Comparison of ENCODE assay signal across 17 cellular contexts in the genomic region with DNA sequence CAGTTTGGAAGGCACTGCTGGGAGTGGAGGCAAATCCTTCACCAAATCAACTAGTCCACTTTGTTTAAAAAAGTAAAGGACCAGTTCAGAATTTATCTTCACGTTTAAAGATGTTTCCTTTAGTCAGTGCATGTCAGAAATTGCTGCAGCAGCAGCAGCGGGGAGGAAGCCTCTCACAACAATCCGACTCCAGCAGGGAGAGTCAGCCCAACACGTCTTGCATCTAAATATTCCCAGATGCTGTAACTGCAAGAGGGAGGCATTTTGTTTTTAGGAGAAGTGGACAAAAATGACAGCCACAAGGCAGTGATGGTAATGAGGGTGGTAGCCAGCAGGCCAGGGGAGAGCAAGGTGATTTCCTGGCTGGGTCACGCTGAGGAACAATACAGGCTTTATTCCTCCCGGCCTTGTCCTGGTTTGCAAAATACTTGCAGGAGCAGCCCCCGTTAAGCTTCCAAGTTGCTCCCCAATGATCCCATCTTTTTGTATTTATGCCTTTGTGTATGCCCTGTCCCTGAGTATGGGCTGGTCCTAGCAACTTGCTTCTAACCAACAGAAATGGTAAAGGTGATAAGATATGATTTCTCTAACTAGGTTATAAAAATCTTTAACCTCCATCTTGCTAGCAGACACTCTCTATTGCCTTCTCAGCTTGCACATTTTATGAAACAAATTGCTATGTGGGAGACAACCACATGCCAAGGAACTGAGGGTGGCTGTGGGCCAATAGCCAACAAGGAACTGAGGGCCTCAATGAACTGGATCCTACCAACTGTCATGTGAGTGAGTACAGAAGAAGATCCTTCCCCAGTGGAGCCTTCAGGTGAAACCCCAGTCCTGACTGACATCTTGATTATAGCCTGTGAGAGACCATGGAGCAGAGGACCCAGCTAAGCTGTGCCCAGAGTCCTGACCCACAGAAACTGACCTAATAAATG.
"Had no signal": no experiment of that assay in that cellular context is flagged by ENCODE, and none has a peak within 500 bp of the region (broad histone marks: within the 10 kb centered on the region; RNA-seq: fewer than 3 reads in every experiment).

No MANE protein-coding gene starts in this region.

- H3K4me1 Mint-ChIP-seq: activated naive CD8-positive, alpha-beta T cell treated with anti-CD3 and anti-CD28 coated beads, Interleukin-2, amount 10 ng/mL, durations not matched to agents 7 days and 5 days; stimulated activated naive CD8-positive, alpha-beta T cell treated with anti-CD3 and anti-CD28 coated beads, Interleukin-15, amount 100 ng/mL, for 72 hours had no signal

- H3K27me3 Mint-ChIP-seq: stimulated activated naive CD8-positive, alpha-beta T cell treated with anti-CD3 and anti-CD28 coated beads, Interleukin-15, amount 100 ng/mL, for 72 hours had no signal

- ATAC-seq: activated CD4-positive, CD25-positive, alpha-beta regulatory T cell treated with anti-CD3 and anti-CD28 coated beads, Interleukin-2, amount 50 U/mL, for 24 hours; activated T-cell treated with anti-CD3 and anti-CD28 coated beads, Interleukin-2, amount 50 U/mL, for 4 hours; heart left ventricle; stimulated activated naive CD8-positive, alpha-beta T cell treated with anti-CD3 and anti-CD28 coated beads, Interleukin-15, amount 100 ng/mL, for 72 hours had no signal

- H3K9me3 Mint-ChIP-seq: activated naive CD8-positive, alpha-beta T cell treated with anti-CD3 and anti-CD28 coated beads, Interleukin-2, amount 10 ng/mL, durations not matched to agents 7 days and 5 days; activated T-cell treated with anti-CD3 and anti-CD28 coated beads, Interleukin-2, amount 50 U/mL, for 4 hours; stimulated activated naive CD8-positive, alpha-beta T cell treated with anti-CD3 and anti-CD28 coated beads, Interleukin-15, amount 100 ng/mL, for 72 hours had no signal

- H3K36me3 Mint-ChIP-seq: activated naive CD8-positive, alpha-beta T cell treated with anti-CD3 and anti-CD28 coated beads, Interleukin-2, amount 10 ng/mL, durations not matched to agents 7 days and 5 days had no signal

- H3K27ac ChIP-seq: prostate gland, thoracic aorta, uterus had no signal

- H3K4me3 Mint-ChIP-seq: activated naive CD8-positive, alpha-beta T cell treated with anti-CD3 and anti-CD28 coated beads, Interleukin-2, amount 10 ng/mL, durations not matched to agents 7 days and 5 days; activated T-cell treated with anti-CD3 and anti-CD28 coated beads, Interleukin-2, amount 50 U/mL, for 4 hours; stimulated activated naive CD8-positive, alpha-beta T cell treated with anti-CD3 and anti-CD28 coated beads, Interleukin-15, amount 100 ng/mL, for 72 hours had no signal

- DNase-seq: activated CD4-positive, alpha-beta T cell treated with anti-CD3 and anti-CD28 coated beads, Interleukin-2, amount 50 U/mL, for 48 hours; activated gamma-delta T cell; activated naive CD8-positive, alpha-beta T cell treated with anti-CD3 and anti-CD28 coated beads, Interleukin-2, amount 10 ng/mL, durations not matched to agents 7 days and 5 days; activated T-cell treated with anti-CD3 and anti-CD28 coated beads, Interleukin-2, amount 50 U/mL, for 4 hours; foreskin melanocyte; heart left ventricle; islet precursor cell; occipital lobe; stimulated activated CD4-positive, alpha-beta T cell treated with anti-CD3 and anti-CD28 coated beads, Interleukin-4, amount 100 ng/mL, for 24 hours; stimulated activated naive CD8-positive, alpha-beta T cell treated with anti-CD3 and anti-CD28 coated beads, Interleukin-15, amount 100 ng/mL, for 72 hours; T-helper 2 cell; uterus had no signal

- H3K9me3 ChIP-seq: heart left ventricle, prostate gland, thoracic aorta, uterus had no signal

- FAIRE-seq: colon, endothelial cell of umbilical vein had no signal

- H3K4me3 ChIP-seq: heart left ventricle, prostate gland, thoracic aorta, uterus had no signal

- H3K27me3 ChIP-seq: heart left ventricle, uterus had no signal

- H3K4me1 ChIP-seq: uterus had no signal

- H3K36me3 ChIP-seq: heart left ventricle, prostate gland, thoracic aorta, uterus had no signal

- H3K27ac Mint-ChIP-seq: activated naive CD8-positive, alpha-beta T cell treated with anti-CD3 and anti-CD28 coated beads, Interleukin-2, amount 10 ng/mL, durations not matched to agents 7 days and 5 days; stimulated activated naive CD8-positive, alpha-beta T cell treated with anti-CD3 and anti-CD28 coated beads, Interleukin-15, amount 100 ng/mL, for 72 hours had no signal
